9 cellular contexts compared by ENCODE assay signal in genomic region chr5:77239126-77239741, GRCh38. TPM values are rescaled to one million over a fixed set of nuclear protein-coding genes. Genes with fewer than 3 reads are reported as not detected.
A peak's percentile ranks its signal among the peaks of the same experiment; 100 is the strongest.
DNase-seq lines count a peak whose midpoint lies in the region; ATAC-seq and TF ChIP-seq lines count a peak whose summit lies in the region.
"Had no signal": no experiment of that assay in that cellular context is flagged by ENCODE, and none has a peak within 500 bp of the region (broad histone marks: within the 10 kb centered on the region; RNA-seq: fewer than 3 reads in every experiment).

No MANE protein-coding gene starts in this region.

- no peaks in the 10 kb centered on the region for H3K4me1 Mint-ChIP-seq in activated CD4-positive, alpha-beta T cell treated with anti-CD3 and anti-CD28 coated beads for 36 hours
- no peaks in the 10 kb centered on the region for H3K4me1 Mint-ChIP-seq in progenitor cell of endocrine pancreas (ENCODE audit: low read depth)

- H3K27ac Mint-ChIP-seq in activated CD4-positive, alpha-beta T cell treated with anti-CD3 and anti-CD28 coated beads for 36 hours, result no peak overlapping the region
- H3K27ac Mint-ChIP-seq in progenitor cell of endocrine pancreas, result peak overlapping the region; percentile 3

- H3K4me3 ChIP-seq in choroid plexus epithelial cell (ENCODE audit: low read depth, low read length), result no peak overlapping the region

- H3K36me3 Mint-ChIP-seq in activated CD4-positive, alpha-beta T cell treated with anti-CD3 and anti-CD28 coated beads for 36 hours (ENCODE audit: low read depth), result no peaks in the 10 kb centered on the region
- H3K36me3 Mint-ChIP-seq in progenitor cell of endocrine pancreas (ENCODE audit: insufficient read depth), result no peaks in the 10 kb centered on the region

- CTCF ChIA-PET in activated CD4-positive, alpha-beta T cell treated with anti-CD3 and anti-CD28 coated beads for 36 hours (lab: Charles Lee), result interaction anchor here (0.6 to 1.1 kb wide), 3 partner anchors 31 to 289 kb away, joined by 3 to 6 read pairs (median 4); no protein-coding TSS in a partner anchor

- no peaks in the 10 kb centered on the region for H3K9me3 Mint-ChIP-seq in activated CD4-positive, alpha-beta T cell treated with anti-CD3 and anti-CD28 coated beads for 36 hours (ENCODE audit: low read depth)
- H3K9me3 Mint-ChIP-seq in progenitor cell of endocrine pancreas (ENCODE audit: low read depth), result peaks cover 8% of the 10 kb centered on the region

- TF ChIP-seq CTCF in choroid plexus epithelial cell (conservative IDR thresholded peaks at IDR 0.05; ENCODE audit: low read depth, low read length) (peak; percentile 61), progenitor cell of endocrine pancreas (IDR thresholded peaks at IDR 0.05; ENCODE audit: unreplicated experiment) (peak; percentile 40)

- ATAC-seq in activated CD4-positive, alpha-beta T cell treated with anti-CD3 and anti-CD28 coated beads for 36 hours, result no peak

- intact Hi-C loops in activated CD4-positive, alpha-beta T cell treated with anti-CD3 and anti-CD28 coated beads for 36 hours (cut with DNase I, micrococcal nuclease), result loop anchor here in 1 of 2 experiments (5.0 kb wide), 1 partner anchor 92 kb away; no protein-coding TSS in a partner anchor

- peaks cover 15% of the 10 kb centered on the region for H3K27me3 Mint-ChIP-seq in activated CD4-positive, alpha-beta T cell treated with anti-CD3 and anti-CD28 coated beads for 36 hours
- H3K27me3 Mint-ChIP-seq in progenitor cell of endocrine pancreas, result no peaks in the 10 kb centered on the region

- POLR2A ChIA-PET in activated CD4-positive, alpha-beta T cell treated with anti-CD3 and anti-CD28 coated beads for 36 hours (lab: Charles Lee), result no interaction called here

- H3K4me3 Mint-ChIP-seq in activated CD4-positive, alpha-beta T cell treated with anti-CD3 and anti-CD28 coated beads for 36 hours, result no peak overlapping the region
- H3K4me3 Mint-ChIP-seq in progenitor cell of endocrine pancreas (ENCODE audit: low read depth), result no peak overlapping the region

- peak; percentile 39 for DNase-seq in activated CD4-positive, alpha-beta T cell treated with anti-CD3 and anti-CD28 coated beads for 36 hours
- no peak for DNase-seq in activated CD4-positive, alpha-beta T cell treated with anti-CD3 and anti-CD28 coated beads, Interleukin-2, amount 50 U/mL, for 4 hours
- peak; percentile 22 for DNase-seq in M059J (ENCODE audit: low read depth)
- peak; percentile 55 for DNase-seq in choroid plexus epithelial cell (ENCODE audit: low read depth)
- DNase-seq in progenitor cell of endocrine pancreas (ENCODE audit: low spot score, unreplicated experiment), result no peak
- DNase-seq in activated CD4-positive, CD25-positive, alpha-beta regulatory T cell treated with anti-CD3 and anti-CD28 coated beads, Interleukin-2, amount 50 U/mL, for 72 hours, result no peak
- no peak for DNase-seq in DMS79 treated with DMSO at 0.1 percent for 48 hours (lab: John Stamatoyannopoulos, UW)
- no peak for DNase-seq in ecto neural progenitor cell (ENCODE audit: low spot score)
- DNase-seq: COR-L47 had no signal

RNA-seq across cellular contexts. Expression of gene PDE8B, which starts 28.8 kb away (rescaled TPM):
- total RNA-seq in activated CD4-positive, alpha-beta T cell treated with anti-CD3 and anti-CD28 coated beads for 36 hours, result not detected
- total RNA-seq in M059J (2014; rRNA removed; shearing (Covaris generic)), result 0.07 and 0.39 TPM in 2 replicates
- total RNA-seq in progenitor cell of endocrine pancreas, result 2.6 and 4.0 TPM in 2 replicates

Comparison
In these comparisons a context has a peak if more than half of its experiments do, and no peak if none do; other contexts are left out.
1. DNase-seq: peak in activated CD4-positive, alpha-beta T cell treated with anti-CD3 and anti-CD28 coated beads for 36 hours (single experiment), M059J (single experiment) and choroid plexus epithelial cell (single experiment); none in activated CD4-positive, alpha-beta T cell treated with anti-CD3 and anti-CD28 coated beads, Interleukin-2, amount 50 U/mL, for 4 hours (0 of 2), progenitor cell of endocrine pancreas (single experiment), activated CD4-positive, CD25-positive, alpha-beta regulatory T cell treated with anti-CD3 and anti-CD28 coated beads, Interleukin-2, amount 50 U/mL, for 72 hours (single experiment), DMS79 treated with DMSO at 0.1 percent for 48 hours (single experiment) and ecto neural progenitor cell (single experiment).